8 cellular contexts compared by ENCODE assay signal in the genomic region with DNA sequence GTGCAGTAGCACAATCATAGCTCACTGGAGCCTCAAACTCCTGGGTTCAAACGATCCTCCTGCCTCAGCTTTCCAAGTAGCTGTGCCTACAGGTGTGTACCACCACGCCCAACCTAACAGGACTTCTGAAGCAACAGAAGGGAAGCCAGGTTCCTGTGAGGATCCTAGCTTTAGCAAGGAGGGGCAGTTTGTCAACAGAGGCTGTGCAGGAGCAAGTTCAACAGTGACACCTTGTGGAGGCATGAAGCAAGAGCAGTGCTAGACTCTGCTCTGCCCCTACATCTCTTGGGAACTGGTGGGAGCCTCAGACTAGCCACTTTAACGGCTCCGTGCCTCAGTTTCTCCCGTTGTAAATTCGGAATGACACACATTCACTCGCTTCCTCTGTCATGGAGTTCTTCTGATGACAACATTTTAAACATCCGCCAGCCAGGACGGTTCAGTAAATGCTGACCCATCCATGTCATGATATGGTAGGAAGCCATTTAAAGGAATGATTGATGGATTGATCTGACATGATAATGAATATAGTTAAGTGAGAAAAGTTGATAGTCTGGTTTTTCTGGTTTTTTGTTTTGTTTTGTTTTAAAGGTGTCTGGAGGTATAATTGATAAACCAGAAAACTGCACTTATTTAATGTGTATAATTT.
DNase-seq lines count a peak whose midpoint lies in the region; ATAC-seq, FAIRE-seq and TF ChIP-seq lines count a peak whose summit lies in the region.

No MANE protein-coding gene starts in this region.

- POLR2A ChIA-PET in HepG2 (lab: Yijun Ruan, JAX), result no interaction called here

- TF ChIP-seq EP300 in HepG2 (IDR thresholded peaks at IDR 0.05; ENCODE audit: low read depth in 2 of 2, low read length in 2 of 2) (no peak), HepG2 (CRISPR knock-in tag; IDR thresholded peaks at IDR 0.05; ENCODE audit: borderline replicate concordance) (no peak)

- no peak overlapping the region for H2AFZ ChIP-seq in HepG2 (ENCODE audit: low read length)

- intact Hi-C loops in HepG2 (cut with micrococcal nuclease; ENCODE audit: unreplicated experiment) (loop anchor here (1.0 to 10.0 kb wide), 3 partner anchors 43 to 367 kb away; a partner anchor contains a TSS), mucosa of descending colon (cut with DNase I, micrococcal nuclease) (no loop called here)

- no TSS peak for BruUV-seq in HepG2 (replicated peaks; lab: Mats Ljungman, UMichigan)

- H4K20me1 ChIP-seq in HepG2 (ENCODE audit: insufficient read depth, low read length), result no peaks in the 10 kb centered on the region

- H3K36me3 ChIP-seq in HepG2 (replicated peaks in 1 of 2; ENCODE audit: control insufficient read depth in 1 of 2, insufficient read depth in 2 of 2, low read length in 2 of 2) (no peaks in the 10 kb centered on the region), mucosa of descending colon (ENCODE audit: low read depth) (no peaks in the 10 kb centered on the region)

- ATAC-seq in HepG2, result no peak
- ATAC-seq in GM18868 (IDR thresholded peaks at IDR 0.05; ENCODE audit: unreplicated experiment), result no peak
- no peak for ATAC-seq in HG02973 (IDR thresholded peaks at IDR 0.05; ENCODE audit: unreplicated experiment)
- no peak for ATAC-seq in mucosa of descending colon

- CTCF ChIA-PET in HepG2 (lab: Yijun Ruan, JAX; ENCODE audit: low intra/inter-chr PET ratio, low total read pairs), result interaction anchor here (0.9 to 1.5 kb wide), 3 partner anchors 239 to 371 kb away, joined by 3 to 4 read pairs (median 4); no protein-coding TSS in a partner anchor

- H3K27ac ChIP-seq in VCaP (no peak overlapping the region), HepG2 (ENCODE audit: extremely low read length, insufficient read depth, low read length) (no peak overlapping the region)

- TF ChIP-seq RAD21 in HepG2 (CRISPR knock-in tag; IDR thresholded peaks at IDR 0.05), result peak; percentile 79

- peak; percentile 68 for TF ChIP-seq CTCF in LNCaP clone FGC (IDR thresholded peaks at IDR 0.05; ENCODE audit: control insufficient read depth, extremely low read depth, insufficient read depth)
- TF ChIP-seq CTCF in VCaP (conservative IDR thresholded peaks at IDR 0.05), result peak; percentile 65
- TF ChIP-seq CTCF in HepG2 (CRISPR knock-in tag; IDR thresholded peaks at IDR 0.05), result peak; percentile 91
- no peak for TF ChIP-seq CTCF in mucosa of descending colon (IDR thresholded peaks at IDR 0.05)

- H3K4me2 ChIP-seq in HepG2 (ENCODE audit: low read depth, low read length), result no peak overlapping the region

- peak; percentile 23 for FAIRE-seq in HepG2 (lab: Jason Lieb, UNC)

- no peaks in the 10 kb centered on the region for H3K79me2 ChIP-seq in HepG2 (ENCODE audit: insufficient read depth, low read length)

- in situ Hi-C loops in HepG2 (cut with HindIII; ENCODE audit: extremely low pct_ligation_motif_present, low pct_unique_long_range_greater_than_20kb), result loop anchor here (5.0 kb wide), 1 partner anchor 368 kb away; a partner anchor contains a TSS

- 23% methylated on average over 9 of the region's 9 CpGs for WGBS in HepG2 (ENCODE audit: low lambda C conversion rate)

- peaks cover 0 to 1% of the 10 kb centered on the region in 2 experiments; a peak in 1 of 5 replicates for H3K27me3 ChIP-seq in HepG2 (ENCODE audit: control insufficient read depth in 1 of 2, insufficient read depth in 2 of 2, low read length in 2 of 2)

- no peak overlapping the region for H3K9ac ChIP-seq in HepG2 (ENCODE audit: insufficient read depth, low read depth, low read length)

- no peak overlapping the region for H3K4me3 ChIP-seq in LNCaP clone FGC (ENCODE audit: low read depth, low read length)
- no peak overlapping the region for H3K4me3 ChIP-seq in HepG2 (replicated peaks in 1 of 3; ENCODE audit: insufficient read depth in 1 of 3, low read depth in 2 of 3, low read length in 3 of 3)
- no peak overlapping the region for H3K4me3 ChIP-seq in mucosa of descending colon

- H3K9me3 ChIP-seq in HepG2 (ENCODE audit: low read length) (peaks cover 16% of the 10 kb centered on the region), mucosa of descending colon (peaks cover 17% of the 10 kb centered on the region)

- DNase-seq in SKM-1 treated with dmso at 0.1 percent for 144 hours (lab: John Stamatoyannopoulos, UW; ENCODE audit: unreplicated experiment) (peak; percentile 16), SKM-1 (lab: John Stamatoyannopoulos, UW; ENCODE audit: unreplicated experiment) (no peak), LNCaP clone FGC (ENCODE audit: low read depth) (no peak), HepG2 (ENCODE audit: low spot score) (peak; percentile 66), mucosa of descending colon (no peak)

- H3K4me1 ChIP-seq in HepG2 (ENCODE audit: insufficient read depth, low read length) (peaks cover 9% of the 10 kb centered on the region), mucosa of descending colon (ENCODE audit: low read depth) (peaks cover 7% of the 10 kb centered on the region)

- TF ChIP-seq POLR2A in HepG2 (IDR thresholded peaks at IDR 0.05; ENCODE audit: insufficient read depth in 1 of 2, low read depth in 2 of 2, low read length in 2 of 2), result no peak

TF ChIP-seq in HepG2, 621 proteins besides CTCF, POLR2A, EP300 and RAD21 (continues in another document):
- TF ChIP-seq REXO4 (CRISPR knock-in tag; IDR thresholded peaks at IDR 0.05; ENCODE audit: borderline replicate concordance), result no peak
- TF ChIP-seq KDM1A (CRISPR knock-in tag; IDR thresholded peaks at IDR 0.05), result peak; percentile 64; the same call in 1 of the 2 replicates
- TF ChIP-seq DMAP1 (CRISPR knock-in tag; IDR thresholded peaks at IDR 0.05), result no peak
- no peak for TF ChIP-seq ZNF292 (CRISPR knock-in tag; IDR thresholded peaks at IDR 0.05; ENCODE audit: borderline replicate concordance, low read depth)
- no peak for TF ChIP-seq ATF7-NPFF (CRISPR knock-in tag; IDR thresholded peaks at IDR 0.05; ENCODE audit: low read depth)
- TF ChIP-seq, protein P1, sequence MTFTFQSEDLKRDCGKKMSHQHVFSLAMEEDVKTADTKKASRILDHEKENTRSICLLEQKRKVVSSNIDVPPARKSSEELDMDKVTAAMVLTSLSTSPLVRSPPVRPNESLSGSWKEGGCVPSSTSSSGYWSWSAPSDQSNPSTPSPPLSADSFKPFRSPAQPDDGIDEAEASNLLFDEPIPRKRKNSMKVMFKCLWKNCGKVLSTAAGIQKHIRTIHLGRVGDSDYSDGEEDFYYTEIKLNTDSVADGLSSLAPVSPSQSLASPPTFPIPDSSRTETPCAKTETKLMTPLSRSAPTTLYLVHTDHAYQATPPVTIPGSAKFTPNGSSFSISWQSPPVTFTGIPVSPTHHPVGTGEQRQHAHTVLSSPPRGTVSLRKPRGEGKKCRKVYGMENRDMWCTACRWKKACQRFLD (CRISPR knock-in tag; IDR thresholded peaks at IDR 0.05; ENCODE audit: borderline replicate concordance), result no peak
- TF ChIP-seq ZNF768 (CRISPR knock-in tag; IDR thresholded peaks at IDR 0.05), result no peak
- TF ChIP-seq, protein P2, sequence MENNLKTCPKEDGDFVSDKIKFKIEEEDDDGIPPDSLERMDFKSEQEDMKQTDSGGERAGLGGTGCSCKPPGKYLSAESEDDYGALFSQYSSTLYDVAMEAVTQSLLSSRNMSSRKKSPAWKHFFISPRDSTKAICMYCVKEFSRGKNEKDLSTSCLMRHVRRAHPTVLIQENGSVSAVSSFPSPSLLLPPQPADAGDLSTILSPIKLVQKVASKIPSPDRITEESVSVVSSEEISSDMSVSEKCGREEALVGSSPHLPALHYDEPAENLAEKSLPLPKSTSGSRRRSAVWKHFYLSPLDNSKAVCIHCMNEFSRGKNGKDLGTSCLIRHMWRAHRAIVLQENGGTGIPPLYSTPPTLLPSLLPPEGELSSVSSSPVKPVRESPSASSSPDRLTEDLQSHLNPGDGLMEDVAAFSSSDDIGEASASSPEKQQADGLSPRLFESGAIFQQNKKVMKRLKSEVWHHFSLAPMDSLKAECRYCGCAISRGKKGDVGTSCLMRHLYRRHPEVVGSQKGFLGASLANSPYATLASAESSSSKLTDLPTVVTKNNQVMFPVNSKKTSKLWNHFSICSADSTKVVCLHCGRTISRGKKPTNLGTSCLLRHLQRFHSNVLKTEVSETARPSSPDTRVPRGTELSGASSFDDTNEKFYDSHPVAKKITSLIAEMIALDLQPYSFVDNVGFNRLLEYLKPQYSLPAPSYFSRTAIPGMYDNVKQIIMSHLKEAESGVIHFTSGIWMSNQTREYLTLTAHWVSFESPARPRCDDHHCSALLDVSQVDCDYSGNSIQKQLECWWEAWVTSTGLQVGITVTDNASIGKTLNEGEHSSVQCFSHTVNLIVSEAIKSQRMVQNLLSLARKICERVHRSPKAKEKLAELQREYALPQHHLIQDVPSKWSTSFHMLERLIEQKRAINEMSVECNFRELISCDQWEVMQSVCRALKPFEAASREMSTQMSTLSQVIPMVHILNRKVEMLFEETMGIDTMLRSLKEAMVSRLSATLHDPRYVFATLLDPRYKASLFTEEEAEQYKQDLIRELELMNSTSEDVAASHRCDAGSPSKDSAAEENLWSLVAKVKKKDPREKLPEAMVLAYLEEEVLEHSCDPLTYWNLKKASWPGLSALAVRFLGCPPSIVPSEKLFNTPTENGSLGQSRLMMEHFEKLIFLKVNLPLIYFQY (CRISPR knock-in tag; IDR thresholded peaks at IDR 0.05; ENCODE audit: borderline replicate concordance), result no peak
- no peak for TF ChIP-seq ZNF773 (CRISPR knock-in tag; IDR thresholded peaks at IDR 0.05; ENCODE audit: borderline replicate concordance)
- TF ChIP-seq, protein P3, sequence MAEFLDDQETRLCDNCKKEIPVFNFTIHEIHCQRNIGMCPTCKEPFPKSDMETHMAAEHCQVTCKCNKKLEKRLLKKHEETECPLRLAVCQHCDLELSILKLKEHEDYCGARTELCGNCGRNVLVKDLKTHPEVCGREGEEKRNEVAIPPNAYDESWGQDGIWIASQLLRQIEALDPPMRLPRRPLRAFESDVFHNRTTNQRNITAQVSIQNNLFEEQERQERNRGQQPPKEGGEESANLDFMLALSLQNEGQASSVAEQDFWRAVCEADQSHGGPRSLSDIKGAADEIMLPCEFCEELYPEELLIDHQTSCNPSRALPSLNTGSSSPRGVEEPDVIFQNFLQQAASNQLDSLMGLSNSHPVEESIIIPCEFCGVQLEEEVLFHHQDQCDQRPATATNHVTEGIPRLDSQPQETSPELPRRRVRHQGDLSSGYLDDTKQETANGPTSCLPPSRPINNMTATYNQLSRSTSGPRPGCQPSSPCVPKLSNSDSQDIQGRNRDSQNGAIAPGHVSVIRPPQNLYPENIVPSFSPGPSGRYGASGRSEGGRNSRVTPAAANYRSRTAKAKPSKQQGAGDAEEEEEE (CRISPR knock-in tag; IDR thresholded peaks at IDR 0.05; ENCODE audit: borderline replicate concordance), result no peak
- TF ChIP-seq ZFP36 (IDR thresholded peaks at IDR 0.05; ENCODE audit: borderline replicate concordance, low read depth, low read length, partially characterized antibody), result no peak
- no peak for TF ChIP-seq GLI4 (CRISPR knock-in tag; IDR thresholded peaks at IDR 0.05; ENCODE audit: borderline replicate concordance)
- TF ChIP-seq ZNF256 (CRISPR knock-in tag; conservative IDR thresholded peaks at IDR 0.05), result 0 out of 2 replicates have a peak, but pooled peaks have one; percentile 58

Comparison
In these comparisons a context has a peak if more than half of its experiments do, and no peak if none do; other contexts are left out.
1. DNase-seq: peak in SKM-1 treated with dmso at 0.1 percent for 144 hours (single experiment) and HepG2 (single experiment); none in SKM-1 (single experiment), LNCaP clone FGC (single experiment) and mucosa of descending colon (0 of 3).